In the genomic region with DNA sequence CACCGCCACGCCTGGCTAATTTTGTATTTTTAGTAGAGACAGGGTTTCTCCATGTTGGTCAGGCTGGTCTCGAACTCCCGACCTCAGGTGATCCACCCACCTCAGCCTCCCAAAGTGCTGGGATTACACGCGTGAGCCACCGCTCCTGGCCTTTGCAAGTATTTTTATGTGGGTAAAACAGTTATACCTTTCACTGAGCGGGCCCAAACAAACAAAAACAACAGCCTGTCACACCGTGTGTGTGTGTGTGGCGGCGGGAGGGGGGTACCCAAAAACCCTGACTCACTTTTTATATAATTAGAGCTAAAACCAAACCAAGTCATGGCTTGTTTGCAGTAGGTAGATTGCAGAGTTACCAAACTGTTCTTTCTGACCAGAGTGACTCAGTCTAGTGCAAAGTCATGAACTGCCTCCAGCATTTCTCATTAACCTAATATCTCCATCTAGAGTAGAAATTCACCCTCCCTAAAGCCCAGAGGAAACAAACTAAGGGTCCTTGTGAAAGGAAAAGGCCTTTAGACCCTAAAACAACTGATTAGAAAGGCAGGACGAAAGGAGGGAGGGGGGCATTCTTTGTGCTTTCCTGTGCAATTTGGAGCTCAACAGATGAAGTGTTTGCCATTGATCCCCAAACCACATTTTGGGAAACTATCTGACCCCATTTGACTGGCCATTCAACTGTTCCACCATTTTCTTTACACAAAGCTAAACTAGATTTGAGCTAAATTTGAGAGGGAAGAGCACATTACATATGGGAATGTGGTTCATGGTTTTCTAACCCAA, we compare ENCODE assay signal across 11 cellular contexts.
DNase-seq lines count a peak whose midpoint lies in the region; TF ChIP-seq lines count a peak whose summit lies in the region.
"Had no signal": no experiment of that assay in that cellular context is flagged by ENCODE, and none has a peak within 500 bp of the region (broad histone marks: within the 10 kb centered on the region; RNA-seq: fewer than 3 reads in every experiment).

No MANE protein-coding gene starts in this region.

- no peaks in the 10 kb centered on the region for H3K27me3 ChIP-seq in thyroid gland
- H3K27me3 ChIP-seq: right atrium auricular region had no signal

- peaks cover 81% of the 10 kb centered on the region for H3K4me1 Mint-ChIP-seq in activated T-helper 2 cell treated with anti-CD3 and anti-CD28 coated beads, Interferon-gamma antibody, Interleukin-2, Interleukin-4, amounts not matched to agents 10 μg/mL and 5 μg/mL and 100 μg/mL, durations not matched to agents 14 hours and 24 hours and 36 hours (ENCODE audit: low read depth)

- H3K27ac Mint-ChIP-seq in activated T-helper 2 cell treated with anti-CD3 and anti-CD28 coated beads, Interferon-gamma antibody, Interleukin-2, Interleukin-4, amounts not matched to agents 10 μg/mL and 5 μg/mL and 100 μg/mL, durations not matched to agents 14 hours and 24 hours and 36 hours, result peak overlapping the region; percentile 24

- H3K27ac ChIP-seq in thyroid gland (peak overlapping the region in 1 of 3 donors; percentile 24), caudate nucleus (ENCODE audit: low read depth, low read length) (no peak overlapping the region), substantia nigra (ENCODE audit: low read depth, low read length, poor library complexity, severe bottlenecking) (no peak overlapping the region)

- H3K4me3 ChIP-seq in fibroblast of villous mesenchyme (ENCODE audit: low read depth, low read length), result no peak overlapping the region
- H3K4me3 ChIP-seq in thyroid gland (replicated peaks in 1 of 3), result no peak overlapping the region
- H3K4me3 ChIP-seq: right atrium auricular region had no signal

- intact Hi-C loops in activated T-helper 2 cell treated with anti-CD3 and anti-CD28 coated beads, Interferon-gamma antibody, Interleukin-2, Interleukin-4, amounts not matched to agents 10 μg/mL and 5 μg/mL and 100 μg/mL, durations not matched to agents 14 hours and 24 hours and 36 hours (cut with micrococcal nuclease), result loop anchor here (10.0 kb wide), 1 partner anchor 372 kb away; a partner anchor contains a TSS
- intact Hi-C loops in thyroid gland (cut with DNase I), result no loop called here

- no peak overlapping the region for H3K4me3 Mint-ChIP-seq in activated T-helper 2 cell treated with anti-CD3 and anti-CD28 coated beads, Interferon-gamma antibody, Interleukin-2, Interleukin-4, amounts not matched to agents 10 μg/mL and 5 μg/mL and 100 μg/mL, durations not matched to agents 14 hours and 24 hours and 36 hours (ENCODE audit: low read depth)

- 92 to 94% methylated on average over 12 of the region's 12 CpGs for WGBS in thyroid gland, 2 donors

- H3K4me1 ChIP-seq in thyroid gland, result peaks cover 32 to 52% of the 10 kb centered on the region in 2 donors

- no peak for TF ChIP-seq POLR2A in thyroid gland (IDR thresholded peaks at IDR 0.05)

- H3K36me3 Mint-ChIP-seq in activated T-helper 2 cell treated with anti-CD3 and anti-CD28 coated beads, Interferon-gamma antibody, Interleukin-2, Interleukin-4, amounts not matched to agents 10 μg/mL and 5 μg/mL and 100 μg/mL, durations not matched to agents 14 hours and 24 hours and 36 hours (ENCODE audit: low read depth), result peaks cover 49% of the 10 kb centered on the region

- TF ChIP-seq CTCF in fibroblast of villous mesenchyme (IDR thresholded peaks at IDR 0.05; ENCODE audit: insufficient read depth, low read depth, low read length), result no peak
- no peak for TF ChIP-seq CTCF in thyroid gland (IDR thresholded peaks at IDR 0.05)

- no peaks in the 10 kb centered on the region for H3K9me3 ChIP-seq in thyroid gland
- H3K9me3 ChIP-seq: right atrium auricular region had no signal

- H3K36me3 ChIP-seq in thyroid gland, result no peaks in the 10 kb centered on the region
- H3K36me3 ChIP-seq: right atrium auricular region had no signal

- peak; percentile 31 for DNase-seq in stimulated activated CD4-positive, alpha-beta T cell treated with anti-CD3 and anti-CD28 coated beads, Interleukin-4, amount 100 ng/mL, for 1 hour
- DNase-seq in stimulated activated CD4-positive, alpha-beta T cell treated with anti-CD3 and anti-CD28 coated beads, Interleukin-1b, Interleukin-23, amount 100 ng/mL, for 48 hours, result no peak
- no peak for DNase-seq in activated T-helper 2 cell treated with anti-CD3 and anti-CD28 coated beads, Interferon-gamma antibody, Interleukin-2, Interleukin-4, amounts not matched to agents 10 μg/mL and 5 μg/mL and 100 μg/mL, durations not matched to agents 14 hours and 24 hours and 36 hours (ENCODE audit: low spot score)
- DNase-seq in fibroblast of villous mesenchyme (ENCODE audit: low read depth) (peak; percentile 43), retina (no peak), thyroid gland (no peak), caudate nucleus (lab: John Stamatoyannopoulos, UW) (no peak), substantia nigra (lab: John Stamatoyannopoulos, UW) (no peak)
- DNase-seq: amygdala, islet precursor cell had no signal

- peaks cover 14% of the 10 kb centered on the region for H3K9me3 Mint-ChIP-seq in activated T-helper 2 cell treated with anti-CD3 and anti-CD28 coated beads, Interferon-gamma antibody, Interleukin-2, Interleukin-4, amounts not matched to agents 10 μg/mL and 5 μg/mL and 100 μg/mL, durations not matched to agents 14 hours and 24 hours and 36 hours

- H3K27me3 Mint-ChIP-seq in activated T-helper 2 cell treated with anti-CD3 and anti-CD28 coated beads, Interferon-gamma antibody, Interleukin-2, Interleukin-4, amounts not matched to agents 10 μg/mL and 5 μg/mL and 100 μg/mL, durations not matched to agents 14 hours and 24 hours and 36 hours (ENCODE audit: low read depth), result no peaks in the 10 kb centered on the region

Comparison
In these comparisons a context has a peak if more than half of its experiments do, and no peak if none do; other contexts are left out.
1. DNase-seq: peak in stimulated activated CD4-positive, alpha-beta T cell treated with anti-CD3 and anti-CD28 coated beads, Interleukin-4, amount 100 ng/mL, for 1 hour (single experiment) and fibroblast of villous mesenchyme (single experiment); none in stimulated activated CD4-positive, alpha-beta T cell treated with anti-CD3 and anti-CD28 coated beads, Interleukin-1b, Interleukin-23, amount 100 ng/mL, for 48 hours (single experiment), activated T-helper 2 cell treated with anti-CD3 and anti-CD28 coated beads, Interferon-gamma antibody, Interleukin-2, Interleukin-4, amounts not matched to agents 10 μg/mL and 5 μg/mL and 100 μg/mL, durations not matched to agents 14 hours and 24 hours and 36 hours (single experiment), retina (single experiment), thyroid gland (0 of 2), caudate nucleus (0 of 61) and substantia nigra (0 of 49).